In the genomic region with DNA sequence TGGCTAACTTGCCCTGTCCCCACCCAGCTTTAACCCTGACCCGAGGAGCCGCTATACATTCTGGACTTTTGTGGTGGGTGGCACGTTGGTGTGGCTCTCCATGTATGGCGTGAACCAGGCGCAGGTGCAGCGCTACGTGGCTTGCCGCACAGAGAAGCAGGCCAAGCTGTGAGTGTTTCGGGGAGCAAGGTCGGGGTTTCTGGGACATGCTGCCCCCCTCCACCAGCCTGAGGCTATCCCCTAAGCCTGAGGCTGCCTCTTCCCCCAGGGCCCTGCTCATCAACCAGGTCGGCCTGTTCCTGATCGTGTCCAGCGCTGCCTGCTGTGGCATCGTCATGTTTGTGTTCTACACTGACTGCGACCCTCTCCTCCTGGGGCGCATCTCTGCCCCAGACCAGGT, we compare ENCODE assay signal across 21 cellular contexts. TPM values are rescaled to one million over a fixed set of nuclear protein-coding genes. Genes with fewer than 3 reads are reported as not detected.
DNase-seq lines count a peak whose midpoint lies in the region; ATAC-seq, FAIRE-seq and TF ChIP-seq lines count a peak whose summit lies in the region.
"Had no signal": no experiment of that assay in that cellular context is flagged by ENCODE, and none has a peak within 500 bp of the region (broad histone marks: within the 10 kb centered on the region; RNA-seq: fewer than 3 reads in every experiment).

No MANE protein-coding gene starts in this region.

- no peak overlapping the region for H4K5ac ChIP-seq in H1 (ENCODE audit: insufficient read length, low read depth, low read length)

- no peak overlapping the region for H3K9ac ChIP-seq in H1 (replicated peaks in 1 of 4; ENCODE audit: extremely low read depth in 1 of 4, low read depth in 3 of 4, low read length in 3 of 4)
- H3K9ac ChIP-seq: GM23248 had no signal

- no peak overlapping the region for H3K14ac ChIP-seq in H1 (ENCODE audit: insufficient read length)

- no peaks in the 10 kb centered on the region for H3K27me3 Mint-ChIP-seq in CD4-positive, CD25-positive, alpha-beta regulatory T cell
- H3K27me3 Mint-ChIP-seq in stimulated activated naive B cell treated with anti-CD40 and anti-IgM and Interleukin-4, amounts not matched to agents 10 μg/mL and 1 μg/mL and 100 μg/mL, for 72 hours: peaks cover 0 to 7% of the 10 kb centered on the region in 2 donors

- no peak overlapping the region for H3K4me2 ChIP-seq in H1 (ENCODE audit: insufficient read depth in 1 of 2, low read depth in 2 of 2, low read length in 2 of 2)

- H3K4me3 Mint-ChIP-seq in CD4-positive, CD25-positive, alpha-beta regulatory T cell: no peak overlapping the region
- no peak overlapping the region for H3K4me3 Mint-ChIP-seq in stimulated activated naive B cell treated with anti-CD40 and anti-IgM and Interleukin-4, amounts not matched to agents 10 μg/mL and 1 μg/mL and 100 μg/mL, for 72 hours
- H3K4me3 Mint-ChIP-seq: CD8-positive, alpha-beta memory T cell; HFFc6 had no signal

- H3K56ac ChIP-seq in H1 (replicated peaks; ENCODE audit: insufficient read length, low read depth, low read length): no peak overlapping the region

- no peaks in the 10 kb centered on the region for H3K9me3 Mint-ChIP-seq in CD4-positive, CD25-positive, alpha-beta regulatory T cell
- H3K9me3 Mint-ChIP-seq in stimulated activated naive B cell treated with anti-CD40 and anti-IgM and Interleukin-4, amounts not matched to agents 10 μg/mL and 1 μg/mL and 100 μg/mL, for 72 hours: no peaks in the 10 kb centered on the region
- H3K9me3 Mint-ChIP-seq: CD8-positive, alpha-beta memory T cell; HFFc6 had no signal

- no peak for ATAC-seq in CD4-positive, CD25-positive, alpha-beta regulatory T cell (ENCODE audit: low read depth in 2 of 2)
- no peak for ATAC-seq in stimulated activated naive B cell treated with anti-CD40 and anti-IgM and Interleukin-4, amounts not matched to agents 10 μg/mL and 1 μg/mL and 100 μg/mL, for 72 hours (replicated peaks)
- ATAC-seq in HG03108 (IDR thresholded peaks at IDR 0.05; ENCODE audit: unreplicated experiment) (no peak), HG02870 (IDR thresholded peaks at IDR 0.05; ENCODE audit: unreplicated experiment) (no peak)

- no peak for TF ChIP-seq CTCF in H1 (IDR thresholded peaks at IDR 0.05; ENCODE audit: control extremely low read depth in 1 of 3, insufficient read depth in 1 of 3, low read depth in 1 of 3, low read length in 3 of 3)

- TF ChIP-seq RAD21 in H1 (IDR thresholded peaks at IDR 0.05 in 1 of 2, conservative IDR thresholded peaks at IDR 0.05 in 1 of 2; ENCODE audit: low read depth in 2 of 2, low read length in 2 of 2): no peak

- H3K27ac Mint-ChIP-seq in CD4-positive, CD25-positive, alpha-beta regulatory T cell: peak overlapping the region in 2 of 3 donors; percentile 36 to 78
- H3K27ac Mint-ChIP-seq in stimulated activated naive B cell treated with anti-CD40 and anti-IgM and Interleukin-4, amounts not matched to agents 10 μg/mL and 1 μg/mL and 100 μg/mL, for 72 hours: peak overlapping the region; percentile 14
- H3K27ac Mint-ChIP-seq: HFFc6 had no signal

- 94% methylated on average over 16 of the region's 16 CpGs; no CpG with 5 or more reads in 1 of the 2 experiments for WGBS in H1 (ENCODE audit: extremely low coverage in 1 of 2, insufficient coverage in 1 of 2, insufficient read length in 1 of 2, insufficient replicate concordance in 2 of 2, low coverage in 1 of 2, low lambda C conversion rate in 2 of 2, missing lambda C conversion rate in 1 of 2), 2 experiments

- H3K9me3 ChIP-seq in CD4-positive, CD25-positive, alpha-beta regulatory T cell (ENCODE audit: control insufficient read depth in 2 of 2, low read length in 2 of 2): no peaks in the 10 kb centered on the region
- no peaks in the 10 kb centered on the region for H3K9me3 ChIP-seq in H1 (ENCODE audit: insufficient read depth in 2 of 2, low read depth in 1 of 2, low read length in 1 of 2)
- H3K9me3 ChIP-seq: HAP-1 had no signal

- H3K4ac ChIP-seq in H1 (replicated peaks; ENCODE audit: insufficient read length, low read depth, low read length): no peak overlapping the region

- no peak overlapping the region for H2AK5ac ChIP-seq in H1 (ENCODE audit: low read depth, low read length)

- H3K4me1 Mint-ChIP-seq in CD4-positive, CD25-positive, alpha-beta regulatory T cell: peaks cover 0 to 16% (median 6%) of the 10 kb centered on the region in 4 donors
- H3K4me1 Mint-ChIP-seq in stimulated activated naive B cell treated with anti-CD40 and anti-IgM and Interleukin-4, amounts not matched to agents 10 μg/mL and 1 μg/mL and 100 μg/mL, for 72 hours: peaks cover 3 to 13% of the 10 kb centered on the region in 2 donors

- no peak overlapping the region for H2BK5ac ChIP-seq in H1 (ENCODE audit: low read depth, low read length)

- H2BK12ac ChIP-seq in H1 (ENCODE audit: low read depth, low read length): no peak overlapping the region

- DNase-seq in CD4-positive, CD25-positive, alpha-beta regulatory T cell: no peak
- DNase-seq in D341Med (ENCODE audit: low spot score) (peak; percentile 27), H1 (ENCODE audit: low read depth in 1 of 2, low spot score in 2 of 2) (no peak)
- DNase-seq in stimulated activated naive B cell treated with anti-CD40 and anti-IgM and Interleukin-4, amounts not matched to agents 10 μg/mL and 1 μg/mL and 100 μg/mL, for 72 hours: no peak
- DNase-seq: C1 segment of cervical spinal cord; CD8-positive, alpha-beta memory T cell; DMS53; DMS79 treated with DMSO at 0.1 percent for 48 hours; GF-D8; GM23248; HFFc6 had no signal

- TF ChIP-seq EP300 in H1 (IDR thresholded peaks at IDR 0.05; ENCODE audit: borderline replicate concordance in 1 of 2, low read depth in 2 of 2, low read length in 2 of 2): no peak

- no peaks in the 10 kb centered on the region for H3K36me3 ChIP-seq in CD4-positive, CD25-positive, alpha-beta regulatory T cell (ENCODE audit: control insufficient read depth, insufficient read depth, low read length)
- H3K36me3 ChIP-seq in H1 (ENCODE audit: control insufficient read depth in 2 of 4, insufficient read depth in 4 of 4, low read length in 3 of 4): no peaks in the 10 kb centered on the region
- H3K36me3 ChIP-seq: HAP-1 had no signal

- no peak overlapping the region for H3K23ac ChIP-seq in H1 (ENCODE audit: insufficient read length)

- H4K8ac ChIP-seq in H1 (ENCODE audit: extremely low read depth, insufficient read depth, low read length): peak overlapping the region; percentile 11; the same call in 1 of the 2 replicates

- H2BK120ac ChIP-seq in H1 (replicated peaks; ENCODE audit: low read depth, low read length): no peak overlapping the region

- no peak overlapping the region for H2BK15ac ChIP-seq in H1 (ENCODE audit: low read length)

- peaks cover 10% of the 10 kb centered on the region; the same call in 1 of the 2 replicates for H3K23me2 ChIP-seq in H1 (ENCODE audit: low read depth, low read length)

- no peaks in the 10 kb centered on the region for H3K36me3 Mint-ChIP-seq in CD4-positive, CD25-positive, alpha-beta regulatory T cell
- H3K36me3 Mint-ChIP-seq in stimulated activated naive B cell treated with anti-CD40 and anti-IgM and Interleukin-4, amounts not matched to agents 10 μg/mL and 1 μg/mL and 100 μg/mL, for 72 hours: no peaks in the 10 kb centered on the region
- H3K36me3 Mint-ChIP-seq: CD8-positive, alpha-beta memory T cell had no signal

- H3K18ac ChIP-seq in H1 (ENCODE audit: extremely low read depth, low read length): no peak overlapping the region

- peaks cover 0 to 1% of the 10 kb centered on the region in 2 experiments for H4K20me1 ChIP-seq in H1 (replicated peaks in 1 of 2; ENCODE audit: control insufficient read depth in 1 of 2, insufficient read depth in 2 of 2, low read length in 2 of 2)

- POLR2A ChIA-PET in H1 (lab: Charles Lee; ENCODE audit: partially characterized antibody): interaction anchor here (1.0 to 5.8 kb wide), 3 partner anchors 13 to 55 kb away, joined by 4 to 30 read pairs (median 26); a partner anchor contains a TSS

- H3K4me3 ChIP-seq in CD4-positive, CD25-positive, alpha-beta regulatory T cell (ENCODE audit: low read depth, low read length): no peak overlapping the region
- H3K4me3 ChIP-seq in H1 (ENCODE audit: extremely low read depth in 1 of 4, insufficient read depth in 2 of 4, low read depth in 3 of 4, low read length in 4 of 4): no peak overlapping the region
- H3K4me3 ChIP-seq: GM23248, HAP-1 had no signal

- no peaks in the 10 kb centered on the region for H3K79me1 ChIP-seq in H1 (ENCODE audit: low read depth, low read length)

- H3K79me2 ChIP-seq in H1 (ENCODE audit: control insufficient read depth in 1 of 2, insufficient read depth in 2 of 2, low read length in 2 of 2): no peaks in the 10 kb centered on the region

- H3K4me1 ChIP-seq in CD4-positive, CD25-positive, alpha-beta regulatory T cell (ENCODE audit: control insufficient read depth, insufficient read depth, low read length, poor library complexity, severe bottlenecking): peaks cover 15% of the 10 kb centered on the region
- no peaks in the 10 kb centered on the region; a peak in 2 of 7 replicates for H3K4me1 ChIP-seq in H1 (replicated peaks in 1 of 4; ENCODE audit: control insufficient read depth in 3 of 4, insufficient read depth in 4 of 4, low read length in 3 of 4)

- no peak overlapping the region for H2BK20ac ChIP-seq in H1 (ENCODE audit: low read length)

- no peak overlapping the region for H2AFZ ChIP-seq in H1 (ENCODE audit: low read length)
- H2AFZ ChIP-seq: GM23248 had no signal

- FAIRE-seq in H1 (lab: Jason Lieb, UNC): no peak
- FAIRE-seq: GM12891 had no signal

- no peak for TF ChIP-seq POLR2A in H1 (IDR thresholded peaks at IDR 0.05; ENCODE audit: control extremely low read depth in 1 of 2, low read depth in 2 of 2, low read length in 2 of 2)

- H3K27me3 ChIP-seq in CD4-positive, CD25-positive, alpha-beta regulatory T cell (ENCODE audit: control insufficient read depth, insufficient read depth, low read length): no peaks in the 10 kb centered on the region
- peaks cover 0 to 4% (median 3%) of the 10 kb centered on the region in 4 experiments; a peak in 3 of 7 replicates for H3K27me3 ChIP-seq in H1 (replicated peaks in 1 of 4; ENCODE audit: control insufficient read depth in 3 of 4, extremely low read depth in 1 of 4, insufficient read depth in 3 of 4, low read length in 3 of 4)

- H3K27ac ChIP-seq in CD4-positive, CD25-positive, alpha-beta regulatory T cell (ENCODE audit: insufficient read depth, low read length, poor library complexity, severe bottlenecking): no peak overlapping the region
- H3K27ac ChIP-seq in H1 (ENCODE audit: low read depth, low read length): no peak overlapping the region
- H3K27ac ChIP-seq: GM23248 had no signal

- CTCF ChIA-PET in H1 (lab: Charles Lee; ENCODE audit: partially characterized antibody): interaction anchor here (1.0 to 1.8 kb wide), 3 partner anchors 18 to 118 kb away, joined by 3 to 5 read pairs (median 4); a partner anchor contains a TSS

- H4K91ac ChIP-seq in H1 (replicated peaks; ENCODE audit: insufficient read length, low read length): no peak overlapping the region

RNA-seq across cellular contexts. Expression of a gene that starts 6.0 kb away (rescaled TPM):
- 1.0 TPM for total RNA-seq in CD4-positive, CD25-positive, alpha-beta regulatory T cell
- 1 to 10 TPM in 3 of 4 donors, under 1 TPM in 1; 0.76 to 1.8 (median 1.3) TPM for polyA plus RNA-seq in CD4-positive, CD25-positive, alpha-beta regulatory T cell
- total RNA-seq in H1 (2021; fragmentation: NEBNext Ultra II Directional; extraction: Animal tissue kit (Norgen Biotek cat#: 25700)): 1.2 and 1.5 TPM in 2 replicates
- 1.8 and 2.2 TPM in 2 replicates for polyA plus RNA-seq in H1 (2011; rRNA removed)
- polyA plus RNA-seq in H1 (2011; cell fraction: cytosol; rRNA removed): 1.8 TPM
- 3.6 TPM for polyA plus RNA-seq in H1 (2011; cell fraction: nucleus; rRNA removed)
- polyA plus RNA-seq in H1 (2012, experiment 1 of 2): 0.98 to 2.3 TPM (median 1.7 TPM) in 4 replicates
- polyA plus RNA-seq in H1 (2012, experiment 2 of 2): 1.1 TPM
- 1.4 TPM for polyA plus RNA-seq in H1 (2013, experiment 1 of 2)
- 1.7 TPM for polyA plus RNA-seq in H1 (2013, experiment 2 of 2)
- polyA minus RNA-seq in H1 (2011; rRNA and poly(A)+ RNA removed): 1.4 and 1.9 TPM in 2 replicates
- 3.1 TPM for polyA minus RNA-seq in H1 (2011; cell fraction: cytosol; rRNA and poly(A)+ RNA removed)
- polyA minus RNA-seq in H1 (2011; cell fraction: nucleus; rRNA and poly(A)+ RNA removed): 2.7 TPM
- total RNA-seq: A172, A673, Daoy, GM23248, H4, HFFc6 had no signal
- polyA plus RNA-seq: BJ, GM23248 had no signal

RNA-seq across cellular contexts. Expression of a gene that starts 18.0 kb away (rescaled TPM):
- total RNA-seq in CD4-positive, CD25-positive, alpha-beta regulatory T cell: 2,143 TPM
- 1,000 to 10,000 TPM; 3,036 to 4,374 (median 3,670) TPM for polyA plus RNA-seq in CD4-positive, CD25-positive, alpha-beta regulatory T cell
- 2,749 and 2,894 TPM in 2 replicates for total RNA-seq in H1 (2021; fragmentation: NEBNext Ultra II Directional; extraction: Animal tissue kit (Norgen Biotek cat#: 25700))
- polyA plus RNA-seq in H1 (2011; rRNA removed): 3,938 and 5,258 TPM in 2 replicates
- polyA plus RNA-seq in H1 (2011; cell fraction: cytosol; rRNA removed): 4,102 TPM
- polyA plus RNA-seq in H1 (2011; cell fraction: nucleus; rRNA removed): 3,741 TPM
- 2,900 to 4,037 TPM (median 3,755 TPM) in 4 replicates for polyA plus RNA-seq in H1 (2012, experiment 1 of 2)
- polyA plus RNA-seq in H1 (2012, experiment 2 of 2): 5,025 TPM
- polyA plus RNA-seq in H1 (2013, experiment 1 of 2): 2,492 TPM
- 2,474 TPM for polyA plus RNA-seq in H1 (2013, experiment 2 of 2)
- 555 and 636 TPM in 2 replicates for polyA minus RNA-seq in H1 (2011; rRNA and poly(A)+ RNA removed)
- polyA minus RNA-seq in H1 (2011; cell fraction: cytosol; rRNA and poly(A)+ RNA removed): 2,052 TPM
- 752 TPM for polyA minus RNA-seq in H1 (2011; cell fraction: nucleus; rRNA and poly(A)+ RNA removed)

RNA-seq across cellular contexts. Expression of a gene that starts 29.9 kb away (rescaled TPM):
- total RNA-seq in CD4-positive, CD25-positive, alpha-beta regulatory T cell: 198 TPM
- 100 to 1,000 TPM in 1 of 4 donors, 10 to 100 TPM in 3; 80.8 to 103 (median 88.4) TPM for polyA plus RNA-seq in CD4-positive, CD25-positive, alpha-beta regulatory T cell
- total RNA-seq in H1 (2021; fragmentation: NEBNext Ultra II Directional; extraction: Animal tissue kit (Norgen Biotek cat#: 25700)): 3.2 and 4.0 TPM in 2 replicates
- polyA plus RNA-seq in H1 (2011; rRNA removed): 4.7 TPM in 2 replicates
- 3.2 TPM for polyA plus RNA-seq in H1 (2011; cell fraction: cytosol; rRNA removed)
- polyA plus RNA-seq in H1 (2011; cell fraction: nucleus; rRNA removed): 4.1 TPM
- 2.1 to 3.0 TPM (median 2.5 TPM) in 4 replicates for polyA plus RNA-seq in H1 (2012, experiment 1 of 2)
- 1.9 TPM for polyA plus RNA-seq in H1 (2012, experiment 2 of 2)
- polyA plus RNA-seq in H1 (2013, experiment 1 of 2): 3.3 TPM
- polyA plus RNA-seq in H1 (2013, experiment 2 of 2): 3.3 TPM
- polyA minus RNA-seq in H1 (2011; rRNA and poly(A)+ RNA removed): 3.8 and 4.4 TPM in 2 replicates
- 3.1 TPM for polyA minus RNA-seq in H1 (2011; cell fraction: cytosol; rRNA and poly(A)+ RNA removed)
- polyA minus RNA-seq in H1 (2011; cell fraction: nucleus; rRNA and poly(A)+ RNA removed): 2.7 TPM

RNA-seq across cellular contexts. Expression of a gene that starts 55.1 kb away (rescaled TPM):
- 32.2 TPM for total RNA-seq in CD4-positive, CD25-positive, alpha-beta regulatory T cell
- polyA plus RNA-seq in CD4-positive, CD25-positive, alpha-beta regulatory T cell: 10 to 100 TPM; 29.6 to 42.7 (median 33.5) TPM
- total RNA-seq in H1 (2021; fragmentation: NEBNext Ultra II Directional; extraction: Animal tissue kit (Norgen Biotek cat#: 25700)): 101 and 103 TPM in 2 replicates
- polyA plus RNA-seq in H1 (2011; rRNA removed): 95.2 and 135 TPM in 2 replicates
- 144 TPM for polyA plus RNA-seq in H1 (2011; cell fraction: cytosol; rRNA removed)
- 88.6 TPM for polyA plus RNA-seq in H1 (2011; cell fraction: nucleus; rRNA removed)
- 87.6 to 144 TPM (median 124 TPM) in 4 replicates for polyA plus RNA-seq in H1 (2012, experiment 1 of 2)
- 94.8 TPM for polyA plus RNA-seq in H1 (2012, experiment 2 of 2)
- polyA plus RNA-seq in H1 (2013, experiment 1 of 2): 71.0 TPM
- polyA plus RNA-seq in H1 (2013, experiment 2 of 2): 71.2 TPM
- 5.9 and 7.2 TPM in 2 replicates for polyA minus RNA-seq in H1 (2011; rRNA and poly(A)+ RNA removed)
- polyA minus RNA-seq in H1 (2011; cell fraction: cytosol; rRNA and poly(A)+ RNA removed): 27.8 TPM
- polyA minus RNA-seq in H1 (2011; cell fraction: nucleus; rRNA and poly(A)+ RNA removed): 20.0 TPM

RNA-seq across cellular contexts. Expression of a gene that starts 56.4 kb away (rescaled TPM):
- 5.5 TPM for total RNA-seq in CD4-positive, CD25-positive, alpha-beta regulatory T cell
- 1 to 10 TPM; 1.5 to 5.4 (median 2.2) TPM for polyA plus RNA-seq in CD4-positive, CD25-positive, alpha-beta regulatory T cell
- 0.41 and 1.2 TPM in 2 replicates for total RNA-seq in H1 (2021; fragmentation: NEBNext Ultra II Directional; extraction: Animal tissue kit (Norgen Biotek cat#: 25700))
- 1.1 and 1.5 TPM in 2 replicates for polyA plus RNA-seq in H1 (2011; rRNA removed)
- 0.44 TPM for polyA plus RNA-seq in H1 (2011; cell fraction: cytosol; rRNA removed)
- 1.9 TPM for polyA plus RNA-seq in H1 (2011; cell fraction: nucleus; rRNA removed)
- 1.2 to 1.5 TPM (median 1.4 TPM) in 3 of 4 replicates, not detected in the other for polyA plus RNA-seq in H1 (2012, experiment 1 of 2)
- 1.00 TPM for polyA plus RNA-seq in H1 (2012, experiment 2 of 2)
- 0.87 TPM for polyA plus RNA-seq in H1 (2013, experiment 1 of 2)
- polyA plus RNA-seq in H1 (2013, experiment 2 of 2): 1.1 TPM
- polyA minus RNA-seq in H1 (2011; rRNA and poly(A)+ RNA removed): 0.69 and 0.71 TPM in 2 replicates
- polyA minus RNA-seq in H1 (2011; cell fraction: cytosol; rRNA and poly(A)+ RNA removed): 1.8 TPM
- polyA minus RNA-seq in H1 (2011; cell fraction: nucleus; rRNA and poly(A)+ RNA removed): not detected
- total RNA-seq: A172, A673, Daoy, G401, GM23248, H4, HFFc6 had no signal
- polyA plus RNA-seq: GM23248 had no signal

Comparison
In these comparisons a context has a peak if more than half of its experiments do, and no peak if none do; other contexts are left out.
1. RNA of a gene that starts 29.9 kb away (total RNA-seq): 198 TPM in CD4-positive, CD25-positive, alpha-beta regulatory T cell (single experiment); 3.2 to 4.0 TPM in H1; every median in the first group is over 10 times any median in the second.